ENCODE assay signal across 37 cellular contexts in the genomic region with DNA sequence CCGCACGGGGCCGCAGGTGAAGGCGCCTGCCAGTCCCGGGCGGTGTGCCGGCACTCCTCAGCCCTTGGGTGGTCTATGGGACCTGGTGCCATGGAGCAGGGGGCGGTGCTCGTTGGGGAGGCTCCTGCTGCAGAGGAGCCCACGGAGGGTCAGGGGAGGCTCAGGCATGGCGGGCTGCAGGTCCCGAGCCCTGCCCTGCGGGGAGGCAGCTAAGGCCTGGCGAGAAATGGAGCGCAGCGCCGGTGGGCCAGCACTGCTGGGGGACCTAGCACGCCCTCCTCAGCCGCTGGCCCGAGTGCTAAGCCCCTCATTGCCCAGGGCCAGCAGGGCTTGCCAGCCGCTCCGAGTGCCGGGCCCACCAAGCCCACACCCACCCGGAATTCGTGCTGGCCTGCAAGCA. TPM values are rescaled to one million over a fixed set of nuclear protein-coding genes. Genes with fewer than 3 reads are reported as not detected.
"Had no signal": no experiment of that assay in that cellular context is flagged by ENCODE, and none has a peak within 500 bp of the region (broad histone marks: within the 10 kb centered on the region; RNA-seq: fewer than 3 reads in every experiment).

No MANE protein-coding gene starts in this region.

- H3K27me3 ChIP-seq: MG63 had no signal

- H3K27ac ChIP-seq: KMS-11 had no signal

- H3K4me3 ChIP-seq: MG63 had no signal

- H3K9me3 ChIP-seq: MG63 had no signal

- H3K36me3 ChIP-seq: MG63 had no signal

- DNase-seq: Karpas-422, Kasumi-1, KG1, MG63, MM.1S, MV-4-11, NCI-H1048, NCI-H1092, NCI-H1092 treated with DMSO at 0.1 percent for 48 hours, NCI-H1105, NCI-H1105 treated with DMSO at 0.1 percent for 48 hours, NCI-H1417, NCI-H1417 treated with DMSO at 0.1 percent for 48 hours, NCI-H1436, NCI-H1436 treated with DMSO at 0.1 percent for 48 hours, NCI-H146, NCI-H1694, NCI-H1694 treated with DMSO at 0.1 percent for 48 hours, NCI-H187, NCI-H187 treated with DMSO at 0.1 percent for 48 hours, NCI-H1930, NCI-H2029, NCI-H2029 treated with DMSO at 0.1 percent for 48 hours, NCI-H2081, NCI-H2081 treated with DMSO at 0.1 percent for 48 hours, NCI-H2107, NCI-H2171, NCI-H2171 treated with DMSO at 0.1 percent for 48 hours, NCI-H2227 treated with DMSO at 0.1 percent for 48 hours, NCI-H226, NCI-H345, NCI-H446, NCI-H446 treated with DMSO at 0.1 percent for 48 hours had no signal

RNA-seq across cellular contexts. Expression of gene AKR1E2, which starts 18.9 kb away (rescaled TPM):
- total RNA-seq: LHCN-M2, MCF 10A, NCI-H460 had no signal
